In genomic region chr5:132775439-132776076, GRCh38 we compare ENCODE assay signal across 7 cellular contexts. TPM values are rescaled to one million over a fixed set of nuclear protein-coding genes. Genes with fewer than 3 reads are reported as not detected.
DNase-seq lines count a peak whose midpoint lies in the region; ATAC-seq and FAIRE-seq lines count a peak whose summit lies in the region.

No MANE protein-coding gene starts in this region.

- intact Hi-C loops in activated T-helper 2 cell treated with anti-CD3 and anti-CD28 coated beads, Interferon-gamma antibody, Interleukin-2, Interleukin-4, amounts not matched to agents 10 μg/mL and 5 μg/mL and 100 μg/mL, durations not matched to agents 14 hours and 24 hours and 36 hours (cut with micrococcal nuclease) = loop anchor here (2.0 kb wide), 1 partner anchor 21 kb away; no protein-coding TSS in a partner anchor
- intact Hi-C loops in right cardiac atrium (cut with DNase I) = no loop called here

- H3K27me3 Mint-ChIP-seq in activated T-helper 2 cell treated with anti-CD3 and anti-CD28 coated beads, Interferon-gamma antibody, Interleukin-2, Interleukin-4, amounts not matched to agents 10 μg/mL and 5 μg/mL and 100 μg/mL, durations not matched to agents 14 hours and 24 hours and 36 hours (ENCODE audit: low read depth) = peaks cover 48% of the 10 kb centered on the region

- H3K27ac ChIP-seq in right cardiac atrium (ENCODE audit: low read length) (no peak overlapping the region), small intestine (ENCODE audit: low read depth in 1 of 2, low read length in 1 of 2) (no peak overlapping the region)

- no peaks in the 10 kb centered on the region for H3K9me3 ChIP-seq in right cardiac atrium (ENCODE audit: control insufficient read depth, low read length)
- no peaks in the 10 kb centered on the region for H3K9me3 ChIP-seq in small intestine (ENCODE audit: control insufficient read depth, low read depth)

- H3K4me3 Mint-ChIP-seq in activated T-helper 2 cell treated with anti-CD3 and anti-CD28 coated beads, Interferon-gamma antibody, Interleukin-2, Interleukin-4, amounts not matched to agents 10 μg/mL and 5 μg/mL and 100 μg/mL, durations not matched to agents 14 hours and 24 hours and 36 hours (ENCODE audit: low read depth) = peak overlapping the region; percentile 61

- peaks cover 32% of the 10 kb centered on the region for H3K4me1 ChIP-seq in right cardiac atrium (ENCODE audit: control insufficient read depth, insufficient read depth, low read length)
- peaks cover 0 to 3% of the 10 kb centered on the region in 2 donors for H3K4me1 ChIP-seq in small intestine (ENCODE audit: control insufficient read depth in 2 of 2, insufficient read depth in 1 of 2, low read depth in 1 of 2, low read length in 1 of 2)

- WGBS in right cardiac atrium = 38% methylated on average over 8 of the region's 8 CpGs
- 25 to 37% (median 25%) methylated on average over 8 of the region's 8 CpGs for WGBS in small intestine, 3 donors

- H3K36me3 ChIP-seq in small intestine (ENCODE audit: control insufficient read depth in 2 of 2, insufficient read depth in 2 of 2, low read length in 2 of 2) = no peaks in the 10 kb centered on the region

- no peak for ATAC-seq in right cardiac atrium

- H3K9me3 Mint-ChIP-seq in activated T-helper 2 cell treated with anti-CD3 and anti-CD28 coated beads, Interferon-gamma antibody, Interleukin-2, Interleukin-4, amounts not matched to agents 10 μg/mL and 5 μg/mL and 100 μg/mL, durations not matched to agents 14 hours and 24 hours and 36 hours = no peaks in the 10 kb centered on the region

- DNase-seq in HT-29 (ENCODE audit: low spot score) = peak; percentile 52
- no peak for DNase-seq in activated T-helper 2 cell treated with anti-CD3 and anti-CD28 coated beads, Interferon-gamma antibody, Interleukin-2, Interleukin-4, amounts not matched to agents 10 μg/mL and 5 μg/mL and 100 μg/mL, durations not matched to agents 14 hours and 24 hours and 36 hours (ENCODE audit: low spot score)
- no peak for DNase-seq in right cardiac atrium
- peak; percentile 41 for DNase-seq in small intestine
- DNase-seq in T1000 (lab: John Stamatoyannopoulos, UW) = no peak
- DNase-seq in stimulated activated CD4-positive, alpha-beta T cell treated with anti-CD3 and anti-CD28 coated beads, Interleukin-12 subunit alpha, Interleukin-12 subunit beta, amount 100 ng/mL, for 4 hours = no peak
- no peak for DNase-seq in COLO668 (lab: John Stamatoyannopoulos, UW; ENCODE audit: unreplicated experiment)

- H3K36me3 Mint-ChIP-seq in activated T-helper 2 cell treated with anti-CD3 and anti-CD28 coated beads, Interferon-gamma antibody, Interleukin-2, Interleukin-4, amounts not matched to agents 10 μg/mL and 5 μg/mL and 100 μg/mL, durations not matched to agents 14 hours and 24 hours and 36 hours (ENCODE audit: low read depth) = peaks cover 2% of the 10 kb centered on the region

- H3K27ac Mint-ChIP-seq in activated T-helper 2 cell treated with anti-CD3 and anti-CD28 coated beads, Interferon-gamma antibody, Interleukin-2, Interleukin-4, amounts not matched to agents 10 μg/mL and 5 μg/mL and 100 μg/mL, durations not matched to agents 14 hours and 24 hours and 36 hours = no peak overlapping the region

- H3K4me3 ChIP-seq in right cardiac atrium (ENCODE audit: low read length) (peak overlapping the region; percentile 6), small intestine (ENCODE audit: low read depth in 1 of 2, low read length in 2 of 2) (peak overlapping the region in 1 of 2 donors; percentile 95)

- H3K4me1 Mint-ChIP-seq in activated T-helper 2 cell treated with anti-CD3 and anti-CD28 coated beads, Interferon-gamma antibody, Interleukin-2, Interleukin-4, amounts not matched to agents 10 μg/mL and 5 μg/mL and 100 μg/mL, durations not matched to agents 14 hours and 24 hours and 36 hours (ENCODE audit: low read depth) = peaks cover 21% of the 10 kb centered on the region

- H3K27me3 ChIP-seq in right cardiac atrium (ENCODE audit: control insufficient read depth, insufficient read depth) = no peaks in the 10 kb centered on the region
- no peaks in the 10 kb centered on the region for H3K27me3 ChIP-seq in small intestine (ENCODE audit: control insufficient read depth in 2 of 2, insufficient read depth in 2 of 2, low read length in 2 of 2)

- FAIRE-seq in small intestine (lab: Jason Lieb, UNC) = no peak

RNA-seq across cellular contexts. Expression of gene SEPTIN8, which starts 1.5 kb away (rescaled TPM):
- 37.7 and 49.8 TPM in 2 replicates for total RNA-seq in HT-29 (2014; rRNA removed; shearing (Covaris generic))
- total RNA-seq in activated T-helper 2 cell treated with anti-CD3 and anti-CD28 coated beads, Interferon-gamma antibody, Interleukin-2, Interleukin-4, amounts not matched to agents 10 μg/mL and 5 μg/mL and 100 μg/mL, durations not matched to agents 14 hours and 24 hours and 36 hours = 34.9 and 35.9 TPM in 2 replicates
- 10 to 100 TPM; 25.8 to 33.7 (median 31.0) TPM for total RNA-seq in right cardiac atrium
- polyA plus RNA-seq in right cardiac atrium = 17.7 TPM
- 10 to 100 TPM; 14.6 to 28.2 (median 24.4) TPM for polyA plus RNA-seq in small intestine

RNA-seq across cellular contexts. Expression of gene CCNI2, which starts 28.3 kb away (rescaled TPM):
- total RNA-seq in HT-29 (2014; rRNA removed; shearing (Covaris generic)) = 7.3 and 8.8 TPM in 2 replicates
- 7.6 and 7.7 TPM in 2 replicates for total RNA-seq in activated T-helper 2 cell treated with anti-CD3 and anti-CD28 coated beads, Interferon-gamma antibody, Interleukin-2, Interleukin-4, amounts not matched to agents 10 μg/mL and 5 μg/mL and 100 μg/mL, durations not matched to agents 14 hours and 24 hours and 36 hours
- total RNA-seq in right cardiac atrium = under 1 TPM in 1 of 4 donors, not detected in 3; 0.09 TPM
- polyA plus RNA-seq in right cardiac atrium (0.14 TPM), small intestine (1 to 10 TPM; 1.6 to 7.3 (median 2.7) TPM)

RNA-seq across cellular contexts. Expression of gene SOWAHA, which starts 37.5 kb away (rescaled TPM):
- 2.9 and 4.6 TPM in 2 replicates for total RNA-seq in HT-29 (2014; rRNA removed; shearing (Covaris generic))
- total RNA-seq in activated T-helper 2 cell treated with anti-CD3 and anti-CD28 coated beads, Interferon-gamma antibody, Interleukin-2, Interleukin-4, amounts not matched to agents 10 μg/mL and 5 μg/mL and 100 μg/mL, durations not matched to agents 14 hours and 24 hours and 36 hours = 0.28 and 0.32 TPM in 2 replicates
- under 1 TPM in 1 of 4 donors, not detected in 3; 0.11 TPM for total RNA-seq in right cardiac atrium
- polyA plus RNA-seq in right cardiac atrium (0.05 TPM), small intestine (10 to 100 TPM; 25.6 to 75.4 (median 72.0) TPM)

RNA-seq across cellular contexts. Expression of gene KIF3A, which starts 38.2 kb away (rescaled TPM):
- total RNA-seq in HT-29 (2014; rRNA removed; shearing (Covaris generic)) = 3.1 and 4.0 TPM in 2 replicates
- total RNA-seq in activated T-helper 2 cell treated with anti-CD3 and anti-CD28 coated beads, Interferon-gamma antibody, Interleukin-2, Interleukin-4, amounts not matched to agents 10 μg/mL and 5 μg/mL and 100 μg/mL, durations not matched to agents 14 hours and 24 hours and 36 hours = 40.7 and 41.4 TPM in 2 replicates
- total RNA-seq in right cardiac atrium = 1 to 10 TPM; 7.4 to 9.8 (median 9.2) TPM
- polyA plus RNA-seq in right cardiac atrium (4.2 TPM), small intestine (1 to 10 TPM in 2 of 3 donors, under 1 TPM in 1; 0.54 to 2.8 (median 2.7) TPM)

RNA-seq across cellular contexts. Expression of gene SHROOM1, which starts 54.9 kb away (rescaled TPM):
- 48.0 and 61.2 TPM in 2 replicates for total RNA-seq in HT-29 (2014; rRNA removed; shearing (Covaris generic))
- total RNA-seq in activated T-helper 2 cell treated with anti-CD3 and anti-CD28 coated beads, Interferon-gamma antibody, Interleukin-2, Interleukin-4, amounts not matched to agents 10 μg/mL and 5 μg/mL and 100 μg/mL, durations not matched to agents 14 hours and 24 hours and 36 hours = 7.7 and 9.3 TPM in 2 replicates
- total RNA-seq in right cardiac atrium = 1 to 10 TPM; 2.9 to 5.3 (median 4.2) TPM
- polyA plus RNA-seq in right cardiac atrium (2.9 TPM), small intestine (10 to 100 TPM in 2 of 3 donors, 1 to 10 TPM in 1; 9.2 to 72.2 (median 14.5) TPM)

Comparison
In these comparisons a context has a peak if more than half of its experiments do, and no peak if none do; other contexts are left out.
1. DNase-seq: peak in HT-29 (single experiment) and small intestine (single experiment); none in activated T-helper 2 cell treated with anti-CD3 and anti-CD28 coated beads, Interferon-gamma antibody, Interleukin-2, Interleukin-4, amounts not matched to agents 10 μg/mL and 5 μg/mL and 100 μg/mL, durations not matched to agents 14 hours and 24 hours and 36 hours (single experiment), right cardiac atrium (0 of 3), T1000 (single experiment), stimulated activated CD4-positive, alpha-beta T cell treated with anti-CD3 and anti-CD28 coated beads, Interleukin-12 subunit alpha, Interleukin-12 subunit beta, amount 100 ng/mL, for 4 hours (single experiment) and COLO668 (single experiment).